1 cellular context compared by ENCODE assay signal in genomic region chr3:197589545-197589944, GRCh38.
TF ChIP-seq lines count a peak whose summit lies in the region.

No MANE protein-coding gene starts in this region.

TF ChIP-seq in HepG2, 621 proteins besides CTCF, POLR2A, EP300 and RAD21:
- peak; percentile 48; the same call in 1 of the 2 replicates for TF ChIP-seq ZNF770 (CRISPR knock-in tag; IDR thresholded peaks at IDR 0.05)
- TF ChIP-seq ZBTB33 (CRISPR knock-in tag; IDR thresholded peaks at IDR 0.05): peak; percentile 59; the same call in 1 of the 2 replicates
- TF ChIP-seq PRPF4 (IDR thresholded peaks at IDR 0.05; ENCODE audit: low read depth, low read length, poor library complexity, severe bottlenecking): peak; percentile 65
- TF ChIP-seq SIN3B (IDR thresholded peaks at IDR 0.05; ENCODE audit: low read length): no peak
- peak; percentile 84 for TF ChIP-seq ZBTB38 (CRISPR knock-in tag; IDR thresholded peaks at IDR 0.05)
- TF ChIP-seq ZNF318 (CRISPR knock-in tag; IDR thresholded peaks at IDR 0.05): no peak
- peak; percentile 1; the same call in 1 of the 2 replicates for TF ChIP-seq ZNF142 (CRISPR knock-in tag; IDR thresholded peaks at IDR 0.05)
